Comparison of ENCODE assay signal across 12 cellular contexts in genomic region chr17:148757-149156, GRCh38. TPM values are rescaled to one million over a fixed set of nuclear protein-coding genes. Genes with fewer than 3 reads are reported as not detected.
"Had no signal": no experiment of that assay in that cellular context is flagged by ENCODE, and none has a peak within 500 bp of the region (broad histone marks: within the 10 kb centered on the region; RNA-seq: fewer than 3 reads in every experiment).

No MANE protein-coding gene starts in this region.

- H3K36me3 ChIP-seq: ascending aorta had no signal

- H3K9me3 ChIP-seq: ascending aorta, esophagus muscularis mucosa, testis had no signal

- DNase-seq: activated effector memory CD4-positive, alpha-beta T cell treated with Interleukin-2 at 50 U/mL for 16 hours; stimulated activated naive CD8-positive, alpha-beta T cell treated with anti-CD3 and anti-CD28 coated beads, Interleukin-15, Interleukin-2, amounts not matched to agents 100 U/mL and 50 U/mL, for 24 hours had no signal

- H3K27ac ChIP-seq: ascending aorta, esophagus muscularis mucosa, parathyroid adenoma, testis had no signal

- H3K27me3 ChIP-seq: ascending aorta, esophagus muscularis mucosa, testis had no signal

- H3K4me1 ChIP-seq: ascending aorta, parathyroid adenoma, testis had no signal

- ATAC-seq: stimulated activated naive CD8-positive, alpha-beta T cell treated with anti-CD3 and anti-CD28 coated beads, Interleukin-15, Interleukin-2, amounts not matched to agents 100 U/mL and 50 U/mL, for 24 hours; T-cell had no signal

- H3K4me3 ChIP-seq: ascending aorta, esophagus muscularis mucosa, testis had no signal

RNA-seq across cellular contexts. Expression of gene SCGB1C2, which starts 11.4 kb away (rescaled TPM):
- total RNA-seq: activated CD4-positive, alpha-beta T cell treated with anti-CD3 and anti-CD28 coated beads, Interleukin-2, amount 10 ng/mL, durations not matched to agents 24 days and 14 days; ascending aorta; bronchial epithelial cell; esophagus muscularis mucosa; fibroblast of villous mesenchyme; neural crest cell; SK-MEL-5; T-cell; testis had no signal

RNA-seq across cellular contexts. Expression of gene DOC2B, which starts 32.7 kb away (rescaled TPM):
- total RNA-seq: fibroblast of villous mesenchyme had no signal
